Comparison of ENCODE assay signal across 21 cellular contexts in genomic region chr18:40124107-40124506, GRCh38.
A peak's percentile ranks its signal among the peaks of the same experiment; 100 is the strongest.
DNase-seq lines count a peak whose midpoint lies in the region; FAIRE-seq and TF ChIP-seq lines count a peak whose summit lies in the region.
"Had no signal": no experiment of that assay in that cellular context is flagged by ENCODE, and none has a peak within 500 bp of the region (broad histone marks: within the 10 kb centered on the region; RNA-seq: fewer than 3 reads in every experiment).

No MANE protein-coding gene starts in this region.

- DNase-seq in DMS53 (lab: John Stamatoyannopoulos, UW): peak; percentile 35
- no peak for DNase-seq in DMS53 treated with DMSO at 0.1 percent for 48 hours (lab: John Stamatoyannopoulos, UW; ENCODE audit: unreplicated experiment)
- DNase-seq in SW480 (ENCODE audit: low spot score): peak; percentile 8
- peak; percentile 67 for DNase-seq in fibroblast of pulmonary artery (ENCODE audit: low read depth)
- DNase-seq in urothelium cell line (ENCODE audit: low spot score): peak; percentile 18
- no peak for DNase-seq in stimulated activated CD4-positive, alpha-beta T cell treated with anti-CD3 and anti-CD28 coated beads, Interleukin-4, amount 100 ng/mL, for 1 hour
- DNase-seq in OCI-M1 (lab: John Stamatoyannopoulos, UW): no peak
- no peak for DNase-seq in activated naive CD4-positive, alpha-beta T cell treated with Interleukin-2 at 50 U/mL for 16 hours
- DNase-seq: activated CD4-positive, alpha-beta T cell treated with anti-CD3 and anti-CD28 coated beads, Interleukin-2, amount 50 U/mL, for 48 hours; activated naive CD4-positive, alpha-beta T cell treated with anti-CD3 and anti-CD28 coated beads, Interleukin-2, amount 10 ng/mL, durations not matched to agents 7 days and 5 days; activated T-cell treated with anti-CD3 and anti-CD28 coated beads for 4 hours; dermis blood vessel endothelial cell; erythroblast; head of caudate nucleus; NCI-H510A treated with DMSO at 0.1 percent for 48 hours; SHP77; stimulated activated CD4-positive, alpha-beta T cell treated with anti-CD3 and anti-CD28 coated beads, Interleukin-15, amount 100 ng/mL, for 24 hours; T-helper 1 cell had no signal

- TF ChIP-seq CTCF in fibroblast of pulmonary artery (IDR thresholded peaks at IDR 0.05; ENCODE audit: low read length, missing control alignments): no peak

- FAIRE-seq in urothelium cell line (lab: Jason Lieb, UNC): no peak

- H3K4me3 ChIP-seq in fibroblast of pulmonary artery (replicated peaks; ENCODE audit: low read depth, low read length): no peak overlapping the region
- H3K4me3 ChIP-seq: ascending aorta, prostate gland, thoracic aorta had no signal

Comparison
In these comparisons a context has a peak if more than half of its experiments do, and no peak if none do; other contexts are left out.
1. DNase-seq: peak in DMS53 (single experiment), SW480 (single experiment), fibroblast of pulmonary artery (single experiment) and urothelium cell line (single experiment); none in DMS53 treated with DMSO at 0.1 percent for 48 hours (single experiment), stimulated activated CD4-positive, alpha-beta T cell treated with anti-CD3 and anti-CD28 coated beads, Interleukin-4, amount 100 ng/mL, for 1 hour (single experiment), OCI-M1 (single experiment) and activated naive CD4-positive, alpha-beta T cell treated with Interleukin-2 at 50 U/mL for 16 hours (single experiment).